Comparison of ENCODE assay signal across 8 cellular contexts in genomic region chr10:84333864-84334451, GRCh38. TPM values are rescaled to one million over a fixed set of nuclear protein-coding genes. Genes with fewer than 3 reads are reported as not detected.
DNase-seq lines count a peak whose midpoint lies in the region; ATAC-seq lines count a peak whose summit lies in the region.

No MANE protein-coding gene starts in this region.

- peaks cover 2% of the 10 kb centered on the region for H3K36me3 Mint-ChIP-seq in activated naive CD8-positive, alpha-beta T cell treated with anti-CD3 and anti-CD28 coated beads for 36 hours

- peak overlapping the region; percentile 81 for H3K27ac Mint-ChIP-seq in activated naive CD8-positive, alpha-beta T cell treated with anti-CD3 and anti-CD28 coated beads for 36 hours

- ATAC-seq in HG03135 (IDR thresholded peaks at IDR 0.05; ENCODE audit: unreplicated experiment) = peak; percentile 45
- no peak for ATAC-seq in sciatic nerve

- no peaks in the 10 kb centered on the region for H3K9me3 Mint-ChIP-seq in activated naive CD8-positive, alpha-beta T cell treated with anti-CD3 and anti-CD28 coated beads for 36 hours

- peak overlapping the region; percentile 55 for H3K4me3 Mint-ChIP-seq in activated naive CD8-positive, alpha-beta T cell treated with anti-CD3 and anti-CD28 coated beads for 36 hours

- DNase-seq in NCI-H510A treated with DMSO at 0.1 percent for 48 hours (lab: John Stamatoyannopoulos, UW) (peak; percentile 30), NCI-H510A (lab: John Stamatoyannopoulos, UW) (no peak), T follicular helper cell (ENCODE audit: low read depth) (peak; percentile 47), cortex of kidney (lab: John Stamatoyannopoulos, UW) (no peak), sciatic nerve (ENCODE audit: low spot score) (no peak)
- peak; percentile 65 for DNase-seq in activated naive CD8-positive, alpha-beta T cell treated with anti-CD3 and anti-CD28 coated beads for 36 hours
- DNase-seq in stimulated activated CD4-positive, alpha-beta T cell treated with anti-CD3 and anti-CD28 coated beads, Interleukin-1b, Interleukin-23, amount 100 ng/mL, for 4 hours (ENCODE audit: low read depth in 2 of 2) = peak; percentile 6 to 38

- H3K4me1 Mint-ChIP-seq in activated naive CD8-positive, alpha-beta T cell treated with anti-CD3 and anti-CD28 coated beads for 36 hours = peaks cover 48% of the 10 kb centered on the region

- intact Hi-C loops in sciatic nerve (cut with DNase I) = no loop called here

- no peaks in the 10 kb centered on the region for H3K27me3 Mint-ChIP-seq in activated naive CD8-positive, alpha-beta T cell treated with anti-CD3 and anti-CD28 coated beads for 36 hours

RNA-seq across cellular contexts. Expression of gene CCSER2, which starts 5.6 kb away (rescaled TPM):
- total RNA-seq in activated naive CD8-positive, alpha-beta T cell treated with anti-CD3 and anti-CD28 coated beads for 36 hours = 10 to 100 TPM; 42.4 to 43.8 TPM
- 136 TPM for total RNA-seq in sciatic nerve

Comparison
In these comparisons a context has a peak if more than half of its experiments do, and no peak if none do; other contexts are left out.
1. DNase-seq: peak in NCI-H510A treated with DMSO at 0.1 percent for 48 hours (single experiment), T follicular helper cell (single experiment), activated naive CD8-positive, alpha-beta T cell treated with anti-CD3 and anti-CD28 coated beads for 36 hours (single experiment) and stimulated activated CD4-positive, alpha-beta T cell treated with anti-CD3 and anti-CD28 coated beads, Interleukin-1b, Interleukin-23, amount 100 ng/mL, for 4 hours (2 of 2); none in NCI-H510A (single experiment), cortex of kidney (single experiment) and sciatic nerve (single experiment).